ENCODE assay signal across 12 cellular contexts in genomic region chr2:11762031-11762430, GRCh38.
"Had no signal": no experiment of that assay in that cellular context is flagged by ENCODE, and none has a peak within 500 bp of the region (broad histone marks: within the 10 kb centered on the region; RNA-seq: fewer than 3 reads in every experiment).

No MANE protein-coding gene starts in this region.

- H3K27me3 ChIP-seq: left lung, thyroid gland had no signal

- H3K4me3 Mint-ChIP-seq: activated CD4-positive, alpha-beta T cell treated with anti-CD3 and anti-CD28 coated beads, Interleukin-2, amount 10 ng/mL, durations not matched to agents 7 days and 5 days; activated CD8-positive, alpha-beta T cell treated with anti-CD3 and anti-CD28 coated beads, Interleukin-2, amount 10 ng/mL, durations not matched to agents 7 days and 5 days; effector memory CD8-positive, alpha-beta T cell had no signal

- ATAC-seq: activated CD8-positive, alpha-beta T cell treated with anti-CD3 and anti-CD28 coated beads, Interleukin-2, amount 10 ng/mL, durations not matched to agents 7 days and 5 days; effector memory CD8-positive, alpha-beta T cell had no signal

- DNase-seq: activated CD4-positive, alpha-beta T cell treated with anti-CD3 and anti-CD28 coated beads, Interleukin-2, amount 10 ng/mL, durations not matched to agents 7 days and 5 days; activated CD4-positive, CD25-positive, alpha-beta regulatory T cell; activated CD8-positive, alpha-beta T cell treated with anti-CD3 and anti-CD28 coated beads, Interleukin-2, amount 10 ng/mL, durations not matched to agents 7 days and 5 days; activated gamma-delta T cell treated with Interleukin-2 at 50 U/mL for 16 hours; effector memory CD8-positive, alpha-beta T cell; foreskin fibroblast; stimulated activated CD8-positive, alpha-beta memory T cell treated with anti-CD3 and anti-CD28 coated beads, Interleukin-4, amount 100 ng/mL, for 48 hours; stimulated activated naive CD4-positive, alpha-beta T cell treated with Interleukin-2 at 50 U/mL for 16 hours; T-helper 1 cell; T1000; thyroid gland had no signal

- H3K27me3 Mint-ChIP-seq: activated CD4-positive, alpha-beta T cell treated with anti-CD3 and anti-CD28 coated beads, Interleukin-2, amount 10 ng/mL, durations not matched to agents 7 days and 5 days; effector memory CD8-positive, alpha-beta T cell had no signal

- H3K4me3 ChIP-seq: left lung, thyroid gland had no signal

- H3K9me3 ChIP-seq: left lung, thyroid gland had no signal

- H3K27ac ChIP-seq: left lung, thyroid gland had no signal

- H3K27ac Mint-ChIP-seq: activated CD8-positive, alpha-beta T cell treated with anti-CD3 and anti-CD28 coated beads, Interleukin-2, amount 10 ng/mL, durations not matched to agents 7 days and 5 days had no signal

- H3K9me3 Mint-ChIP-seq: effector memory CD8-positive, alpha-beta T cell had no signal
